8 cellular contexts compared by ENCODE assay signal in genomic region chr11:83157755-83158473, GRCh38. TPM values are rescaled to one million over a fixed set of nuclear protein-coding genes. Genes with fewer than 3 reads are reported as not detected.
DNase-seq lines count a peak whose midpoint lies in the region; ATAC-seq and TF ChIP-seq lines count a peak whose summit lies in the region.

No MANE protein-coding gene starts in this region.

- POLR2A ChIA-PET in Caco-2 (lab: Charles Lee) (interaction anchor here (0.6 to 3.1 kb wide), 7 partner anchors 36 to 257 kb away, joined by 3 to 57 read pairs (median 34); partner anchors contain the start of genes ANKRD42, DDIAS, PRCP and RAB30), SK-N-SH (lab: Yijun Ruan, JAX) (interaction anchor here (1.2 to 2.3 kb wide), 5 partner anchors 82 to 257 kb away, joined by 3 to 14 read pairs (median 6); partner anchors contain the start of genes DDIAS, PRCP and RAB30)
- POLR2A ChIA-PET in activated naive CD8-positive, alpha-beta T cell treated with anti-CD3 and anti-CD28 coated beads, Interleukin-2, amount 10 ng/mL, durations not matched to agents 7 days and 5 days (lab: Charles Lee): interaction anchor here (1.1 to 5.4 kb wide), 16 partner anchors 10 to 257 kb away, joined by 4 to 82 read pairs (median 10); partner anchors contain the start of genes ANKRD42, CCDC90B, DDIAS and PRCP

- DNase-seq in Caco-2 (peak; percentile 68 to 70), SK-N-SH (peak; percentile 47), heart left ventricle (peak in 4 of 5 donors; percentile 62 to 64 (median 64)), vagina (ENCODE audit: extremely low spot score in 2 of 2) (peak in 1 of 2 donors; percentile 94)
- DNase-seq in activated naive CD8-positive, alpha-beta T cell treated with anti-CD3 and anti-CD28 coated beads, Interleukin-2, amount 10 ng/mL, durations not matched to agents 7 days and 5 days: peak; percentile 69

- H3K4me3 ChIP-seq in Caco-2 (ENCODE audit: low read depth, low read length) (peak overlapping the region; percentile 77), SK-N-SH (ENCODE audit: low read depth in 2 of 2, low read length in 1 of 2) (peak overlapping the region; percentile 92 to 95), heart left ventricle (peak overlapping the region; percentile 76 to 98 (median 87)), parathyroid adenoma (ENCODE audit: low read depth, low read length) (peak overlapping the region; percentile 96), vagina (peak overlapping the region; percentile 92 to 93)

- no peaks in the 10 kb centered on the region for H3K9me2 ChIP-seq in SK-N-SH

- H3K4me1 ChIP-seq in Caco-2: peaks cover 18% of the 10 kb centered on the region
- peaks cover 11 to 16% of the 10 kb centered on the region in 2 experiments; a peak in 3 of 4 replicates for H3K4me1 ChIP-seq in SK-N-SH (ENCODE audit: control insufficient read depth in 1 of 2, insufficient read depth in 2 of 2, low read depth in 1 of 2, low read length in 1 of 2)
- H3K4me1 ChIP-seq in heart left ventricle: peaks cover 2 to 46% (median 35%) of the 10 kb centered on the region in 12 donors
- H3K4me1 ChIP-seq in parathyroid adenoma: peaks cover 6% of the 10 kb centered on the region
- H3K4me1 ChIP-seq in vagina: peaks cover 42% of the 10 kb centered on the region

- no peaks in the 10 kb centered on the region for H3K9me3 Mint-ChIP-seq in Caco-2 (ENCODE audit: unreplicated experiment)
- H3K9me3 Mint-ChIP-seq in IgD-negative memory B cell: no peaks in the 10 kb centered on the region
- H3K9me3 Mint-ChIP-seq in activated naive CD8-positive, alpha-beta T cell treated with anti-CD3 and anti-CD28 coated beads, Interleukin-2, amount 10 ng/mL, durations not matched to agents 7 days and 5 days: no peaks in the 10 kb centered on the region

- TF ChIP-seq POLR2A in heart left ventricle (IDR thresholded peaks at IDR 0.05): no peak
- TF ChIP-seq POLR2A in vagina (IDR thresholded peaks at IDR 0.05): no peak

- peaks cover 47% of the 10 kb centered on the region for H4K20me1 ChIP-seq in SK-N-SH (ENCODE audit: insufficient read depth)

- H3K4me3 Mint-ChIP-seq in Caco-2 (ENCODE audit: unreplicated experiment) (peak overlapping the region; percentile 95), IgD-negative memory B cell (peak overlapping the region; percentile 93 to 100 (median 100))
- H3K4me3 Mint-ChIP-seq in activated naive CD8-positive, alpha-beta T cell treated with anti-CD3 and anti-CD28 coated beads, Interleukin-2, amount 10 ng/mL, durations not matched to agents 7 days and 5 days: peak overlapping the region; percentile 100

- 0% methylated on average over 14 of the region's 14 CpGs for WGBS in SK-N-SH (ENCODE audit: low lambda C conversion rate)
- 0 to 1% (median 0%) methylated on average over 13 to 14 of the region's 14 CpGs for WGBS in heart left ventricle, 4 donors

- H3K27me3 Mint-ChIP-seq in Caco-2 (ENCODE audit: insufficient read depth, unreplicated experiment): no peaks in the 10 kb centered on the region
- H3K27me3 Mint-ChIP-seq in IgD-negative memory B cell: no peaks in the 10 kb centered on the region
- H3K27me3 Mint-ChIP-seq in activated naive CD8-positive, alpha-beta T cell treated with anti-CD3 and anti-CD28 coated beads, Interleukin-2, amount 10 ng/mL, durations not matched to agents 7 days and 5 days: no peaks in the 10 kb centered on the region

- H3K36me3 ChIP-seq in Caco-2 (ENCODE audit: control insufficient read depth, insufficient read depth, low read length): no peaks in the 10 kb centered on the region
- peaks cover 32 to 40% of the 10 kb centered on the region in 2 experiments for H3K36me3 ChIP-seq in SK-N-SH (replicated peaks in 1 of 2; ENCODE audit: control insufficient read depth in 1 of 2, insufficient read depth in 2 of 2, low read length in 1 of 2)
- H3K36me3 ChIP-seq in heart left ventricle: peaks cover 0 to 25% (median 3%) of the 10 kb centered on the region in 9 donors
- no peaks in the 10 kb centered on the region for H3K36me3 ChIP-seq in parathyroid adenoma (ENCODE audit: control insufficient read depth, insufficient read depth, low read length)
- no peaks in the 10 kb centered on the region for H3K36me3 ChIP-seq in vagina

- intact Hi-C loops in Caco-2 (cut with micrococcal nuclease; ENCODE audit: unreplicated experiment) (loop anchor here (1.0 to 2.0 kb wide), 2 partner anchors 17 to 149 kb away; no protein-coding TSS in a partner anchor), heart left ventricle (cut with DNase I) (loop anchor here (1.0 to 10.0 kb wide), 17 partner anchors 34 to 257 kb away; partner anchors contain the start of genes ANKRD42 (in 9 of the 10), DDIAS (in 7 of the 10), PRCP (in 7 of the 10) and RAB30 (in 7 of the 10)), vagina (cut with DNase I) (loop anchor here (2.0 kb wide), 1 partner anchor 87 kb away; the partner anchor contains the start of gene RAB30)

- no peaks in the 10 kb centered on the region for H3K27me3 ChIP-seq in Caco-2 (replicated peaks; ENCODE audit: control insufficient read depth, insufficient read depth, low read length)
- H3K27me3 ChIP-seq in SK-N-SH (ENCODE audit: insufficient read depth): no peaks in the 10 kb centered on the region
- H3K27me3 ChIP-seq in heart left ventricle: no peaks in the 10 kb centered on the region
- H3K27me3 ChIP-seq in parathyroid adenoma (ENCODE audit: control insufficient read depth, insufficient read depth, low read length): no peaks in the 10 kb centered on the region
- H3K27me3 ChIP-seq in vagina: no peaks in the 10 kb centered on the region

- BruUV-seq in Caco-2 (replicated peaks; lab: Mats Ljungman, UMichigan): no TSS peak

- H2AFZ ChIP-seq in SK-N-SH (ENCODE audit: low read depth) (no peak overlapping the region), parathyroid adenoma (peak overlapping the region; percentile 83)

- H3K27ac ChIP-seq in SK-N-SH (ENCODE audit: low read depth in 2 of 2, low read length in 1 of 2) (peak overlapping the region; percentile 96 to 98), heart left ventricle (peak overlapping the region; percentile 94 to 100 (median 99)), parathyroid adenoma (peak overlapping the region; percentile 98), vagina (peak overlapping the region; percentile 99)

- peaks cover 67% of the 10 kb centered on the region for H3K36me3 Mint-ChIP-seq in Caco-2 (ENCODE audit: insufficient read depth, unreplicated experiment)
- peaks cover 5% of the 10 kb centered on the region for H3K36me3 Mint-ChIP-seq in IgD-negative memory B cell
- H3K36me3 Mint-ChIP-seq in activated naive CD8-positive, alpha-beta T cell treated with anti-CD3 and anti-CD28 coated beads, Interleukin-2, amount 10 ng/mL, durations not matched to agents 7 days and 5 days: peaks cover 36% of the 10 kb centered on the region

- TF ChIP-seq CTCF in Caco-2 (IDR thresholded peaks at IDR 0.05; ENCODE audit: insufficient read depth in 1 of 2, low read depth in 1 of 2, low read length in 1 of 2, severe bottlenecking in 1 of 2, unreplicated experiment in 1 of 2) (peak in 1 of 2 experiments; percentile 32), SK-N-SH (IDR thresholded peaks at IDR 0.05) (no peak), heart left ventricle (IDR thresholded peaks at IDR 0.05) (peak in 1 of 12 donors; percentile 5), parathyroid adenoma (IDR thresholded peaks at IDR 0.05) (no peak), vagina (IDR thresholded peaks at IDR 0.05) (no peak)

- no peak for TF ChIP-seq EP300 in SK-N-SH (IDR thresholded peaks at IDR 0.05; ENCODE audit: borderline replicate concordance in 1 of 2, low read depth in 1 of 2, low read length in 1 of 2)

- H3K4me2 ChIP-seq in SK-N-SH (peak overlapping the region; percentile 91), parathyroid adenoma (ENCODE audit: low read length) (peak overlapping the region; percentile 77)

- H3K9me3 ChIP-seq in Caco-2 (no peaks in the 10 kb centered on the region), SK-N-SH (no peaks in the 10 kb centered on the region), heart left ventricle (no peaks in the 10 kb centered on the region), parathyroid adenoma (ENCODE audit: control insufficient read depth, low read length) (no peaks in the 10 kb centered on the region), vagina (no peaks in the 10 kb centered on the region)

- no peak for TF ChIP-seq RAD21 in SK-N-SH (IDR thresholded peaks at IDR 0.05; ENCODE audit: low read length)

- H3K79me2 ChIP-seq in SK-N-SH (ENCODE audit: insufficient read depth): peaks cover 60% of the 10 kb centered on the region
- H3K79me2 ChIP-seq in parathyroid adenoma: peaks cover 17% of the 10 kb centered on the region

- peak overlapping the region; percentile 99 for H3K27ac Mint-ChIP-seq in Caco-2 (ENCODE audit: unreplicated experiment)
- peak overlapping the region; percentile 99 to 100 (median 99) for H3K27ac Mint-ChIP-seq in IgD-negative memory B cell
- peak overlapping the region; percentile 100 for H3K27ac Mint-ChIP-seq in activated naive CD8-positive, alpha-beta T cell treated with anti-CD3 and anti-CD28 coated beads, Interleukin-2, amount 10 ng/mL, durations not matched to agents 7 days and 5 days

- ATAC-seq in activated naive CD8-positive, alpha-beta T cell treated with anti-CD3 and anti-CD28 coated beads, Interleukin-2, amount 10 ng/mL, durations not matched to agents 7 days and 5 days (ENCODE audit: low read depth): no peak
- ATAC-seq in heart left ventricle: peak in 3 of 4 donors; percentile 13 to 41 (median 25)
- ATAC-seq in HG02623 (IDR thresholded peaks at IDR 0.05; ENCODE audit: unreplicated experiment): no peak

- peak overlapping the region; percentile 98 for H3K9ac ChIP-seq in SK-N-SH
- H3K9ac ChIP-seq in parathyroid adenoma: peak overlapping the region; percentile 98

- H3K4me1 Mint-ChIP-seq in Caco-2 (ENCODE audit: low read depth, unreplicated experiment) (peaks cover 22% of the 10 kb centered on the region), IgD-negative memory B cell (peaks cover 27 to 41% (median 32%) of the 10 kb centered on the region in 3 donors)
- peaks cover 41% of the 10 kb centered on the region for H3K4me1 Mint-ChIP-seq in activated naive CD8-positive, alpha-beta T cell treated with anti-CD3 and anti-CD28 coated beads, Interleukin-2, amount 10 ng/mL, durations not matched to agents 7 days and 5 days

- CTCF ChIA-PET in Caco-2 (lab: Charles Lee) (interaction anchor here (1.1 to 2.7 kb wide), 4 partner anchors 41 to 231 kb away, joined by 3 to 29 read pairs (median 8); partner anchors contain the start of gene RAB30), SK-N-SH (lab: Yijun Ruan, JAX) (no interaction called here)

- peaks cover 15% of the 10 kb centered on the region for H3F3A ChIP-seq in SK-N-SH (replicated peaks; ENCODE audit: insufficient read depth)

RNA-seq across cellular contexts. Expression of gene PCF11, which starts 1.0 kb away (rescaled TPM):
- total RNA-seq in Caco-2 (2022): 78.4 and 78.5 TPM in 2 replicates
- polyA plus RNA-seq in IgD-negative memory B cell: 47.4 TPM
- polyA plus RNA-seq in SK-N-SH (2012; rRNA removed): 22.4 and 35.3 TPM in 2 replicates
- 16.5 and 17.5 TPM in 2 replicates for polyA plus RNA-seq in SK-N-SH (2012; cell fraction: cytosol; rRNA removed)
- 112 and 139 TPM in 2 replicates for polyA plus RNA-seq in SK-N-SH (2012; cell fraction: nucleus; rRNA removed)
- 100 to 1,000 TPM; 107 to 109 TPM for total RNA-seq in activated naive CD8-positive, alpha-beta T cell treated with anti-CD3 and anti-CD28 coated beads, Interleukin-2, amount 10 ng/mL, durations not matched to agents 7 days and 5 days
- total RNA-seq in heart left ventricle: 10 to 100 TPM; 20.0 to 35.7 (median 27.6) TPM
- polyA plus RNA-seq in heart left ventricle: 10 to 100 TPM; 15.2 to 17.2 TPM
- 102 TPM for total RNA-seq in vagina

RNA-seq across cellular contexts. Expression of gene ANKRD42, which starts 35.6 kb away (rescaled TPM):
- total RNA-seq in Caco-2 (2022) (8.3 and 9.0 TPM in 2 replicates), heart left ventricle (1 to 10 TPM; 3.7 to 9.1 (median 6.0) TPM), vagina (10.3 TPM)
- polyA plus RNA-seq in IgD-negative memory B cell (6.0 TPM), SK-N-SH (2012; rRNA removed) (13.3 and 14.6 TPM in 2 replicates), heart left ventricle (1 to 10 TPM; 2.0 to 6.3 TPM)
- 14.4 and 16.5 TPM in 2 replicates for polyA plus RNA-seq in SK-N-SH (2012; cell fraction: cytosol; rRNA removed)
- 10.0 and 14.9 TPM in 2 replicates for polyA plus RNA-seq in SK-N-SH (2012; cell fraction: nucleus; rRNA removed)
- total RNA-seq in activated naive CD8-positive, alpha-beta T cell treated with anti-CD3 and anti-CD28 coated beads, Interleukin-2, amount 10 ng/mL, durations not matched to agents 7 days and 5 days: 1 to 10 TPM; 6.2 to 7.4 TPM

Comparison
In these comparisons a context has a peak if more than half of its experiments do, and no peak if none do; other contexts are left out.
1. ATAC-seq: peak in heart left ventricle (3 of 4); none in activated naive CD8-positive, alpha-beta T cell treated with anti-CD3 and anti-CD28 coated beads, Interleukin-2, amount 10 ng/mL, durations not matched to agents 7 days and 5 days (single experiment) and HG02623 (single experiment).
2. Peak in every context shown above with its lines, with median percentiles within 50 percentile points of each other: H3K4me3 ChIP-seq, H3K27ac Mint-ChIP-seq, H3K4me3 Mint-ChIP-seq and H3K27ac ChIP-seq.